Comparison of ENCODE assay signal across 20 cellular contexts in the genomic region with DNA sequence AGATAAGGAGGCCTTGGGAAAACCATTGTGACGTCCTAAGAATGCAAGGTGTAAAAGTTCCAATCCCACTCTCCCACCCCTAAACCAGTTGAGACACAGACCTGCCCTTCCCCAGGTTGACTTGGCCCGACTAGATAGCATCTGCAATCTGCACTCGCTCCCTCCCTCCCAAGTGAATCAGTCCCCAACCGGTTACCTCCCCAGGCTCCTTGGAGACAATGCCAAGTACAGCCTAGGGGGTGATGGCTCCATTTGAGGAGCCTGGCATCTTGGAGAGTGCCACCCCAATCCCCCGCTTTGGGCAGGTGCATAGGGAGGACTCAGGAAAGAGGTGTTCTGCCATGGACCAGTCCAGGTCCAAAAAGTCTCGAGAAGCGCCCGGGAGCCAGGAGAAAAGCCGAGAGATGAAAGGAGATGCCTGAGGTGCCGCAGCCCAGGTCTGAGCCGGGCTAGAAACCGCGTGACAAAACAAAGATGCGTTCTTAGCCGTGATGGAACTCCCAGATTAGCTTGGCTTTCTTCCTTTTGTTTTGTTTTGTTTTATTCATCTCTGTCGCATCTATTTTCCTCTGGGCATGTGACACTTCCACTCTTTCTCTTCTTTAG. TPM values are rescaled to one million over a fixed set of nuclear protein-coding genes. Genes with fewer than 3 reads are reported as not detected.
"Had no signal": no experiment of that assay in that cellular context is flagged by ENCODE, and none has a peak within 500 bp of the region (broad histone marks: within the 10 kb centered on the region; RNA-seq: fewer than 3 reads in every experiment).

No MANE protein-coding gene starts in this region.

- H3K36me3 ChIP-seq: pancreas had no signal

- H3K9me3 Mint-ChIP-seq: activated T-helper 1 cell treated with anti-CD3 and anti-CD28 coated beads, Interleukin-12 subunit alpha, Interleukin-12 subunit beta, Interleukin-2, Interleukin-4 antibody, amounts not matched to agents 30 ng/mL and 10 ng/mL and 1 ng/mL, durations not matched to agents 14 hours and 24 hours and 36 hours; endodermal cell; naive thymus-derived CD4-positive, alpha-beta T cell; T-helper 1 cell treated with Interleukin-12 subunit alpha and Interleukin-12 subunit beta and Interleukin-4 antibody, amounts not matched to agents 30 μg/mL and 1 μg/mL, for 36 hours had no signal

- H3K27ac ChIP-seq: sigmoid colon, testis, VCaP had no signal

- ATAC-seq: left ventricle myocardium superior had no signal

- H3K9me3 ChIP-seq: pancreas, sigmoid colon, testis had no signal

- DNase-seq: activated CD4-positive, alpha-beta T cell treated with anti-CD3 and anti-CD28 coated beads, Interleukin-2, amount 50 U/mL, for 48 hours; activated T-cell treated with anti-CD3 and anti-CD28 coated beads for 4 hours; amniotic stem cell; dorsolateral prefrontal cortex; endodermal cell; head of caudate nucleus; left ventricle myocardium superior; mesendoderm; naive thymus-derived CD4-positive, alpha-beta T cell; pancreas; sigmoid colon; stimulated activated CD4-positive, alpha-beta T cell treated with anti-CD3 and anti-CD28 coated beads, Interleukin-1b, Interleukin-23, amount 100 ng/mL, for 48 hours; stimulated activated CD8-positive, alpha-beta memory T cell treated with anti-CD3 and anti-CD28 coated beads, Interleukin-4, amount 100 ng/mL, for 48 hours; stimulated activated naive CD4-positive, alpha-beta T cell; testis had no signal

- H3K4me3 Mint-ChIP-seq: activated naive CD8-positive, alpha-beta T cell; activated T-helper 1 cell treated with anti-CD3 and anti-CD28 coated beads, Interleukin-12 subunit alpha, Interleukin-12 subunit beta, Interleukin-2, Interleukin-4 antibody, amounts not matched to agents 30 ng/mL and 10 ng/mL and 1 ng/mL, durations not matched to agents 14 hours and 24 hours and 36 hours; endodermal cell; naive thymus-derived CD4-positive, alpha-beta T cell; T-helper 1 cell treated with Interleukin-12 subunit alpha and Interleukin-12 subunit beta and Interleukin-4 antibody, amounts not matched to agents 30 μg/mL and 1 μg/mL, for 36 hours had no signal

- H3K27me3 Mint-ChIP-seq: activated naive CD8-positive, alpha-beta T cell had no signal

- H3K27me3 ChIP-seq: dorsolateral prefrontal cortex, pancreas, sigmoid colon, testis had no signal

- H3K27ac Mint-ChIP-seq: activated naive CD8-positive, alpha-beta T cell; activated T-helper 1 cell treated with anti-CD3 and anti-CD28 coated beads, Interleukin-12 subunit alpha, Interleukin-12 subunit beta, Interleukin-2, Interleukin-4 antibody, amounts not matched to agents 30 ng/mL and 10 ng/mL and 1 ng/mL, durations not matched to agents 14 hours and 24 hours and 36 hours; endodermal cell; T-helper 1 cell treated with Interleukin-12 subunit alpha and Interleukin-12 subunit beta and Interleukin-4 antibody, amounts not matched to agents 30 μg/mL and 1 μg/mL, for 36 hours had no signal

- H3K4me3 ChIP-seq: dorsolateral prefrontal cortex, pancreas, sigmoid colon, testis had no signal

RNA-seq across cellular contexts. Expression of a gene that starts 18.7 kb away (rescaled TPM):
- total RNA-seq: left ventricle myocardium superior had no signal

RNA-seq across cellular contexts. Expression of a gene that starts 28.2 kb away (rescaled TPM):
- total RNA-seq: cardiac septum; left ventricle myocardium superior; naive thymus-derived CD4-positive, alpha-beta T cell; sigmoid colon had no signal
- polyA plus RNA-seq: naive thymus-derived CD4-positive, alpha-beta T cell had no signal
